17 cellular contexts compared by ENCODE assay signal in genomic region chr20:22070546-22070945, GRCh38.
"Had no signal": no experiment of that assay in that cellular context is flagged by ENCODE, and none has a peak within 500 bp of the region (broad histone marks: within the 10 kb centered on the region; RNA-seq: fewer than 3 reads in every experiment).

No MANE protein-coding gene starts in this region.

- H3K36me3 ChIP-seq: neutrophil, spleen, upper lobe of left lung had no signal

- H3K27me3 ChIP-seq: body of pancreas, foreskin keratinocyte, neutrophil, spleen, upper lobe of left lung had no signal

- H3K9me3 ChIP-seq: body of pancreas, neutrophil, upper lobe of left lung had no signal

- H3K4me1 ChIP-seq: body of pancreas, foreskin keratinocyte, spleen, upper lobe of left lung had no signal

- DNase-seq: activated CD4-positive, alpha-beta T cell treated with anti-CD3 and anti-CD28 coated beads for 1 hour; activated CD4-positive, alpha-beta T cell treated with anti-CD3 and anti-CD28 coated beads, Interleukin-2, amount 50 U/mL, for 48 hours; activated CD8-positive, alpha-beta memory T cell treated with anti-CD3 and anti-CD28 coated beads, Interleukin-2, amount 10 ng/mL, durations not matched to agents 7 days and 5 days; activated effector memory CD4-positive, alpha-beta T cell treated with Interleukin-2 at 50 U/mL for 16 hours; activated T-cell treated with anti-CD3 and anti-CD28 coated beads, Interleukin-2, amount 50 U/mL, for 24 hours; body of pancreas; effector memory CD8-positive, alpha-beta T cell; erythroblast; foreskin keratinocyte; kidney; naive thymus-derived CD4-positive, alpha-beta T cell; spleen; stimulated activated CD4-positive, alpha-beta T cell treated with anti-CD3 and anti-CD28 coated beads, Interleukin-1b, Interleukin-23, amount 100 ng/mL, for 48 hours; stimulated activated naive B cell treated with anti-CD40 and anti-IgM and Interleukin-4, amounts not matched to agents 10 μg/mL and 1 μg/mL and 100 μg/mL, for 72 hours had no signal

- H3K4me3 ChIP-seq: body of pancreas, lung, spleen, upper lobe of left lung had no signal

- H3K27ac ChIP-seq: body of pancreas, foreskin keratinocyte, neutrophil, spleen, upper lobe of left lung had no signal

- ATAC-seq: activated CD8-positive, alpha-beta memory T cell treated with anti-CD3 and anti-CD28 coated beads, Interleukin-2, amount 10 ng/mL, durations not matched to agents 7 days and 5 days; body of pancreas; effector memory CD8-positive, alpha-beta T cell; foreskin keratinocyte; naive thymus-derived CD4-positive, alpha-beta T cell; stimulated activated naive B cell treated with anti-CD40 and anti-IgM and Interleukin-4, amounts not matched to agents 10 μg/mL and 1 μg/mL and 100 μg/mL, for 72 hours had no signal
